In the genomic region with DNA sequence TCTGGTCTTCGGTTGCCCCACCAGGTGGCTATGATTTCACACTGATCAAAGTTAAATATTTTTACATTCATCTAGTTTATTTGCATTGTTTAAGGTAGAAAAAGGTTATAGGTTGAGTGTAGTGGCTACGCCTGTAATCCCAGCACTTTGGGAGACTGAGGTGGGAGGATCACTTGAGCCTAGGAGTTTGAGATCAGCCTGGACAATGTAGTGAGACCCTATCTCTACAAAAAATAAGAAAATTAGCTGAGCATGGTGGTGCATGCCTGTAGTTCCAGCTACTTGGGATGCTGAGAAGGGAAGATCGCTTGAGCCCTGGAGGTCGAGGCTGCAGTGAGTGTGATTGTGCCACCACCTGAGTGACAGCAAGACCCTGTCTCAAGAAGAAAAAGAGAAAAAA, we compare ENCODE assay signal across 14 cellular contexts. TPM values are rescaled to one million over a fixed set of nuclear protein-coding genes. Genes with fewer than 3 reads are reported as not detected.
DNase-seq lines count a peak whose midpoint lies in the region; ATAC-seq, FAIRE-seq and TF ChIP-seq lines count a peak whose summit lies in the region.
"Had no signal": no experiment of that assay in that cellular context is flagged by ENCODE, and none has a peak within 500 bp of the region (broad histone marks: within the 10 kb centered on the region; RNA-seq: fewer than 3 reads in every experiment).

No MANE protein-coding gene starts in this region.

- H3K9ac ChIP-seq in OCI-LY1 (ENCODE audit: low read length) (no peak overlapping the region), kidney (ENCODE audit: low read length in 2 of 2) (no peak overlapping the region)

- POLR2A ChIA-PET in CD4-positive, alpha-beta memory T cell (lab: Charles Lee; ENCODE audit: partially characterized antibody), result interaction anchor here (0.6 to 20.2 kb wide), 4 partner anchors 16 to 117 kb away, joined by 3 to 479 read pairs (median 192); a partner anchor contains a TSS

- H4K20me1 ChIP-seq in OCI-LY1 (ENCODE audit: insufficient read depth, low read length), result no peaks in the 10 kb centered on the region

- H3K27me3 ChIP-seq in OCI-LY1 (ENCODE audit: insufficient read depth, low read length) (no peaks in the 10 kb centered on the region), SJCRH30 (no peaks in the 10 kb centered on the region)
- H3K27me3 ChIP-seq in CD4-positive, alpha-beta memory T cell (ENCODE audit: insufficient read depth, low read length), result no peaks in the 10 kb centered on the region

- peak overlapping the region; percentile 91 for H3K27ac ChIP-seq in OCI-LY1 (ENCODE audit: low read depth, low read length, poor library complexity, severe bottlenecking)
- no peak overlapping the region for H3K27ac ChIP-seq in kidney (ENCODE audit: low read depth in 2 of 2, low read length in 2 of 2)
- no peak overlapping the region for H3K27ac ChIP-seq in SJCRH30
- H3K27ac ChIP-seq in CD4-positive, alpha-beta memory T cell (ENCODE audit: low read depth, low read length), result no peak overlapping the region

- H3K4me3 ChIP-seq in OCI-LY1 (ENCODE audit: low read depth, low read length, poor library complexity, severe bottlenecking) (peak overlapping the region; percentile 1), kidney (ENCODE audit: low read length in 2 of 2) (no peak overlapping the region), SJCRH30 (no peak overlapping the region)
- H3K4me3 ChIP-seq in CD4-positive, alpha-beta memory T cell (ENCODE audit: low read length in 2 of 2), result no peak overlapping the region

- H3K36me3 ChIP-seq in OCI-LY1 (ENCODE audit: insufficient read depth, low read length), result peaks cover 23% of the 10 kb centered on the region; the same call in 1 of the 2 replicates
- H3K36me3 ChIP-seq in kidney (ENCODE audit: control insufficient read depth in 1 of 2, insufficient read depth in 2 of 2, low read length in 2 of 2), result no peaks in the 10 kb centered on the region
- no peaks in the 10 kb centered on the region; the same call in 1 of the 2 replicates for H3K36me3 ChIP-seq in SJCRH30
- H3K36me3 ChIP-seq in CD4-positive, alpha-beta memory T cell (ENCODE audit: insufficient read depth, low read length), result no peaks in the 10 kb centered on the region

- CTCF ChIA-PET in CD4-positive, alpha-beta memory T cell (lab: Charles Lee; ENCODE audit: partially characterized antibody), result interaction anchor here (1.5 to 9.9 kb wide), 4 partner anchors 11 to 30 kb away, joined by 3 to 150 read pairs (median 35); no protein-coding TSS in a partner anchor

- H3K36me3 Mint-ChIP-seq in activated naive CD8-positive, alpha-beta T cell treated with anti-CD3 and anti-CD28 coated beads, Interleukin-2, amount 50 U/mL, for 24 hours (ENCODE audit: low read depth), result peaks cover 35% of the 10 kb centered on the region
- H3K36me3 Mint-ChIP-seq in activated naive CD8-positive, alpha-beta T cell treated with anti-CD3 and anti-CD28 coated beads for 36 hours, result peaks cover 27% of the 10 kb centered on the region
- H3K36me3 Mint-ChIP-seq in CD4-positive, alpha-beta memory T cell, result peaks cover 12 to 23% of the 10 kb centered on the region in 2 donors

- peaks cover 71% of the 10 kb centered on the region for H3K79me2 ChIP-seq in OCI-LY1 (ENCODE audit: insufficient read depth, low read length)

- H3K9me3 ChIP-seq in OCI-LY1 (ENCODE audit: low read length) (no peaks in the 10 kb centered on the region), kidney (ENCODE audit: control insufficient read depth in 1 of 2, low read length in 2 of 2) (no peaks in the 10 kb centered on the region), SJCRH30 (replicated peaks) (no peaks in the 10 kb centered on the region)
- H3K9me3 ChIP-seq in CD4-positive, alpha-beta memory T cell (ENCODE audit: control insufficient read depth in 1 of 2, low read length in 2 of 2), result no peaks in the 10 kb centered on the region

- no peaks in the 10 kb centered on the region for H3K9me2 ChIP-seq in OCI-LY1 (ENCODE audit: low read depth, low read length)

- no peaks in the 10 kb centered on the region for H3K27me3 Mint-ChIP-seq in activated naive CD8-positive, alpha-beta T cell treated with anti-CD3 and anti-CD28 coated beads, Interleukin-2, amount 50 U/mL, for 24 hours
- H3K27me3 Mint-ChIP-seq in activated naive CD8-positive, alpha-beta T cell treated with anti-CD3 and anti-CD28 coated beads for 36 hours, result no peaks in the 10 kb centered on the region
- H3K27me3 Mint-ChIP-seq in CD4-positive, alpha-beta memory T cell, result no peaks in the 10 kb centered on the region

- peaks cover 4% of the 10 kb centered on the region; the same call in 1 of the 2 replicates for H3F3A ChIP-seq in OCI-LY1 (ENCODE audit: insufficient read depth, low read length)

- no peaks in the 10 kb centered on the region for H3K9me3 Mint-ChIP-seq in activated naive CD8-positive, alpha-beta T cell treated with anti-CD3 and anti-CD28 coated beads, Interleukin-2, amount 50 U/mL, for 24 hours
- no peaks in the 10 kb centered on the region for H3K9me3 Mint-ChIP-seq in activated naive CD8-positive, alpha-beta T cell treated with anti-CD3 and anti-CD28 coated beads for 36 hours
- peaks cover 0 to 3% (median 0%) of the 10 kb centered on the region in 8 donors for H3K9me3 Mint-ChIP-seq in CD4-positive, alpha-beta memory T cell
- H3K9me3 Mint-ChIP-seq: HFFc6 had no signal

- peaks cover 69% of the 10 kb centered on the region for H3K4me1 Mint-ChIP-seq in activated naive CD8-positive, alpha-beta T cell treated with anti-CD3 and anti-CD28 coated beads, Interleukin-2, amount 50 U/mL, for 24 hours
- H3K4me1 Mint-ChIP-seq in activated naive CD8-positive, alpha-beta T cell treated with anti-CD3 and anti-CD28 coated beads for 36 hours, result peaks cover 54% of the 10 kb centered on the region
- peaks cover 32 to 66% (median 49%) of the 10 kb centered on the region in 4 donors for H3K4me1 Mint-ChIP-seq in CD4-positive, alpha-beta memory T cell

- H3K27ac Mint-ChIP-seq in activated naive CD8-positive, alpha-beta T cell treated with anti-CD3 and anti-CD28 coated beads, Interleukin-2, amount 50 U/mL, for 24 hours, result peak overlapping the region; percentile 26
- no peak overlapping the region for H3K27ac Mint-ChIP-seq in activated naive CD8-positive, alpha-beta T cell treated with anti-CD3 and anti-CD28 coated beads for 36 hours
- peak overlapping the region in 3 of 7 donors; percentile 24 to 81 (median 47) for H3K27ac Mint-ChIP-seq in CD4-positive, alpha-beta memory T cell
- H3K27ac Mint-ChIP-seq: HFFc6 had no signal

- intact Hi-C loops in kidney (cut with DNase I), result no loop called here
- intact Hi-C loops in CD4-positive, alpha-beta memory T cell (cut with micrococcal nuclease), result no loop called here

- no peak overlapping the region for H3K4me3 Mint-ChIP-seq in activated naive CD8-positive, alpha-beta T cell treated with anti-CD3 and anti-CD28 coated beads, Interleukin-2, amount 50 U/mL, for 24 hours
- H3K4me3 Mint-ChIP-seq in activated naive CD8-positive, alpha-beta T cell treated with anti-CD3 and anti-CD28 coated beads for 36 hours, result no peak overlapping the region
- no peak overlapping the region for H3K4me3 Mint-ChIP-seq in CD4-positive, alpha-beta memory T cell
- H3K4me3 Mint-ChIP-seq: HFFc6 had no signal

- no peak for ATAC-seq in activated naive CD8-positive, alpha-beta T cell treated with anti-CD3 and anti-CD28 coated beads, Interleukin-2, amount 50 U/mL, for 24 hours
- ATAC-seq in HG02610 (IDR thresholded peaks at IDR 0.05; ENCODE audit: unreplicated experiment), result no peak
- ATAC-seq: Right ventricle myocardium inferior had no signal

- H2AFZ ChIP-seq in OCI-LY1 (ENCODE audit: low read length), result no peak overlapping the region

- DNase-seq in activated naive CD8-positive, alpha-beta T cell treated with anti-CD3 and anti-CD28 coated beads, Interleukin-2, amount 50 U/mL, for 24 hours, result no peak
- DNase-seq in activated naive CD8-positive, alpha-beta T cell treated with anti-CD3 and anti-CD28 coated beads for 36 hours, result no peak
- DNase-seq in kidney (peak; percentile 9), SJCRH30 (no peak)
- DNase-seq in CD4-positive, alpha-beta memory T cell, result no peak
- DNase-seq: ACHN, DMS 273 treated with DMSO at 0.1 percent for 48 hours, HFFc6, NCI-H187 treated with DMSO at 0.1 percent for 48 hours, NCI-H446 had no signal

- peak; percentile 10; the same call in 1 of the 2 replicates for TF ChIP-seq CTCF in OCI-LY1 (IDR thresholded peaks at IDR 0.05; ENCODE audit: low read length)
- no peak for TF ChIP-seq CTCF in kidney (IDR thresholded peaks at IDR 0.05; ENCODE audit: borderline replicate concordance, extremely low read depth, insufficient read depth)

- FAIRE-seq in kidney (lab: Jason Lieb, UNC), result no peak
- FAIRE-seq: H1 had no signal

- H3K4me2 ChIP-seq in OCI-LY1 (ENCODE audit: low read length), result peak overlapping the region; percentile 78

- H3K4me1 ChIP-seq in OCI-LY1 (ENCODE audit: insufficient read depth, low read length, severe bottlenecking), result peaks cover 75% of the 10 kb centered on the region
- peaks cover 0 to 10% of the 10 kb centered on the region in 2 donors for H3K4me1 ChIP-seq in kidney (ENCODE audit: control insufficient read depth in 1 of 2, insufficient read depth in 1 of 2, low read depth in 1 of 2, low read length in 2 of 2)
- H3K4me1 ChIP-seq in SJCRH30, result peaks cover 5% of the 10 kb centered on the region
- peaks cover 63% of the 10 kb centered on the region for H3K4me1 ChIP-seq in CD4-positive, alpha-beta memory T cell (ENCODE audit: insufficient read depth, low read length)

RNA-seq across cellular contexts. Expression of a gene that starts 3.8 kb away (rescaled TPM):
- total RNA-seq in activated naive CD8-positive, alpha-beta T cell treated with anti-CD3 and anti-CD28 coated beads for 36 hours, result 10 to 100 TPM; 50.8 to 51.6 TPM
- total RNA-seq in kidney, result 35.0 TPM
- 37.8 TPM for polyA plus RNA-seq in kidney (ENCODE audit: insufficient read depth, low read depth, low replicate concordance)
- 26.2 and 28.3 TPM in 2 replicates for total RNA-seq in SJCRH30 (2014; rRNA removed; shearing (Covaris generic))
- total RNA-seq in CD4-positive, alpha-beta memory T cell, result 100 to 1,000 TPM; 192 to 200 TPM
- 10 to 100 TPM; 82.1 to 91.9 TPM for polyA plus RNA-seq in CD4-positive, alpha-beta memory T cell

RNA-seq across cellular contexts. Expression of a gene that starts 25.0 kb away (rescaled TPM):
- total RNA-seq in activated naive CD8-positive, alpha-beta T cell treated with anti-CD3 and anti-CD28 coated beads for 36 hours, result 100 to 1,000 TPM; 302 to 306 TPM
- total RNA-seq in kidney, result 14.3 TPM
- polyA plus RNA-seq in kidney (ENCODE audit: insufficient read depth, low read depth, low replicate concordance), result 0.60 TPM
- 0.30 and 0.33 TPM in 2 replicates for total RNA-seq in SJCRH30 (2014; rRNA removed; shearing (Covaris generic))
- total RNA-seq in CD4-positive, alpha-beta memory T cell, result 10 to 100 TPM; 92.9 to 94.2 TPM
- 100 to 1,000 TPM; 143 to 168 TPM for polyA plus RNA-seq in CD4-positive, alpha-beta memory T cell
- total RNA-seq: HFFc6 had no signal

Comparison
In these comparisons a context has a peak if more than half of its experiments do, and no peak if none do; other contexts are left out.
1. RNA of a gene that starts 25.0 kb away (total RNA-seq): 302 to 306 TPM in activated naive CD8-positive, alpha-beta T cell treated with anti-CD3 and anti-CD28 coated beads for 36 hours, 92.9 to 94.2 TPM in CD4-positive, alpha-beta memory T cell and 14.3 TPM in kidney (single experiment); 0.30 to 0.33 TPM in SJCRH30; every median in the first group is over 10 times any median in the second.